Comparison of ENCODE assay signal across 1 cellular context in genomic region chr1:212651977-212652376, GRCh38.
A peak's percentile ranks its signal among the peaks of the same experiment; 100 is the strongest.
TF ChIP-seq lines count a peak whose summit lies in the region.

No MANE protein-coding gene starts in this region.

TF ChIP-seq in K562, 482 proteins besides CTCF, POLR2A, EP300 and RAD21:
- no peak for TF ChIP-seq ZNF77 (CRISPR knock-in tag; IDR thresholded peaks at IDR 0.05)
- peak; percentile 58 for TF ChIP-seq RBM25 (IDR thresholded peaks at IDR 0.05; ENCODE audit: low read depth, low read length, severe bottlenecking)
